ENCODE assay signal across 13 cellular contexts in genomic region chr2:88601302-88601701, GRCh38. TPM values are rescaled to one million over a fixed set of nuclear protein-coding genes. Genes with fewer than 3 reads are reported as not detected.
DNase-seq lines count a peak whose midpoint lies in the region; ATAC-seq and TF ChIP-seq lines count a peak whose summit lies in the region.
"Had no signal": no experiment of that assay in that cellular context is flagged by ENCODE, and none has a peak within 500 bp of the region (broad histone marks: within the 10 kb centered on the region; RNA-seq: fewer than 3 reads in every experiment).

No MANE protein-coding gene starts in this region.

- no peak for DNase-seq in GM23338 (ENCODE audit: low spot score)
- peak; percentile 69 for DNase-seq in SK-MEL-5 (ENCODE audit: low read depth, low spot score)
- DNase-seq in fibroblast of villous mesenchyme (ENCODE audit: low read depth) = peak; percentile 87
- no peak for DNase-seq in psoas muscle
- DNase-seq in cerebellum (ENCODE audit: low spot score) = no peak
- no peak for DNase-seq in GM23248
- no peak for DNase-seq in HEK293T (ENCODE audit: extremely low spot score)
- DNase-seq: activated effector memory CD4-positive, alpha-beta T cell treated with Interleukin-2 at 50 U/mL for 16 hours; stimulated activated CD4-positive, alpha-beta T cell treated with anti-CD3 and anti-CD28 coated beads, Interleukin-1b, Interleukin-23, amount 100 ng/mL, for 48 hours; T-helper 9 cell; upper lobe of right lung had no signal

- H3K79me2 ChIP-seq in GM23338 (replicated peaks; ENCODE audit: insufficient read depth) (peaks cover 34% of the 10 kb centered on the region), GM23248 (ENCODE audit: insufficient read depth) (peaks cover 91% of the 10 kb centered on the region)

- H3K4me1 ChIP-seq in GM23338 (ENCODE audit: insufficient read depth) (peaks cover 33% of the 10 kb centered on the region), psoas muscle (peaks cover 43% of the 10 kb centered on the region), GM23248 (ENCODE audit: insufficient read depth) (peaks cover 42% of the 10 kb centered on the region)

- ATAC-seq in GM23338 (peak; percentile 22; the same call in 2 of the 3 replicates), psoas muscle (no peak), GM19328 (IDR thresholded peaks at IDR 0.05; ENCODE audit: unreplicated experiment) (no peak)
- ATAC-seq: upper lobe of right lung had no signal

- POLR2A ChIA-PET in HEK293T (lab: Yijun Ruan, JAX) = interaction anchor here (0.6 kb wide), 1 partner anchor 27 kb away, joined by 3 read pairs; no protein-coding TSS in a partner anchor

- H3K36me3 ChIP-seq in GM23338 (ENCODE audit: insufficient read depth) (no peaks in the 10 kb centered on the region), psoas muscle (ENCODE audit: insufficient read depth in 1 of 2, low read depth in 1 of 2) (no peaks in the 10 kb centered on the region), GM23248 (ENCODE audit: low read depth) (no peaks in the 10 kb centered on the region)
- H3K36me3 ChIP-seq: esophagus muscularis mucosa, upper lobe of right lung had no signal

- intact Hi-C loops in psoas muscle (cut with DNase I) = no loop called here

- WGBS in psoas muscle, 3 donors = 76 to 84% (median 83%) methylated on average over 2 of the region's 2 CpGs
- 98 to 100% methylated on average over 2 of the region's 2 CpGs for WGBS in GM23248 (ENCODE audit: low coverage in 1 of 2, low lambda C conversion rate in 2 of 2, missing lambda C conversion rate in 2 of 2), 2 experiments

- no peak for TF ChIP-seq CTCF in GM23338 (conservative IDR thresholded peaks at IDR 0.05; ENCODE audit: low read depth in 2 of 2)
- TF ChIP-seq CTCF in fibroblast of villous mesenchyme (IDR thresholded peaks at IDR 0.05; ENCODE audit: insufficient read depth, low read depth, low read length) = no peak
- no peak for TF ChIP-seq CTCF in psoas muscle (IDR thresholded peaks at IDR 0.05)

- H3K27me3 Mint-ChIP-seq in GM23338 (ENCODE audit: insufficient read depth, low read depth, poor library complexity) = no peaks in the 10 kb centered on the region

- H3K4me2 ChIP-seq in GM23338 = 0 out of 2 replicates have a peak overlapping the region, but pooled peaks have one; percentile 0
- H3K4me2 ChIP-seq in GM23248 (ENCODE audit: unreplicated experiment) = no peak overlapping the region

- no peak overlapping the region for H3K4me3 Mint-ChIP-seq in GM23338

- H3K27ac Mint-ChIP-seq in GM23338 = peak overlapping the region; percentile 87

- H3F3A ChIP-seq in GM23338 (replicated peaks; ENCODE audit: low read depth) (no peaks in the 10 kb centered on the region), GM23248 (ENCODE audit: insufficient read depth) (peaks cover 37% of the 10 kb centered on the region)

- no peaks in the 10 kb centered on the region for H3K27me3 ChIP-seq in GM23338 (ENCODE audit: insufficient read depth)
- H3K27me3 ChIP-seq in psoas muscle (ENCODE audit: insufficient read depth in 3 of 3, low read length in 2 of 3) = no peaks in the 10 kb centered on the region
- H3K27me3 ChIP-seq in GM23248 (replicated peaks; ENCODE audit: insufficient read depth) = no peaks in the 10 kb centered on the region
- H3K27me3 ChIP-seq: esophagus muscularis mucosa, upper lobe of right lung had no signal

- H3K36me3 Mint-ChIP-seq in GM23338 (ENCODE audit: low read depth) = no peaks in the 10 kb centered on the region

- in situ Hi-C loops in SK-MEL-5 (cut with HindIII; ENCODE audit: low pct_unique_long_range_greater_than_20kb, low sequenced_read_pairs) = no loop called here
- in situ Hi-C loops in GM23248 (cut with MboI) = no loop called here

- no peaks in the 10 kb centered on the region for H3K9me3 ChIP-seq in psoas muscle
- H3K9me3 ChIP-seq in GM23248 (ENCODE audit: low read depth) = no peaks in the 10 kb centered on the region
- H3K9me3 ChIP-seq: esophagus muscularis mucosa, upper lobe of right lung had no signal

- H4K20me1 ChIP-seq in GM23338 (replicated peaks; ENCODE audit: insufficient read depth) (no peaks in the 10 kb centered on the region), GM23248 (ENCODE audit: insufficient read depth) (0 out of 2 replicates have a peak, but pooled peaks cover 9% of the 10 kb centered on the region)

- H2AFZ ChIP-seq in GM23338 (no peak overlapping the region), GM23248 (no peak overlapping the region)

- H3K27ac ChIP-seq in GM23338 (ENCODE audit: low read depth) (no peak overlapping the region), psoas muscle (peak overlapping the region; percentile 81), GM23248 (no peak overlapping the region)
- H3K27ac ChIP-seq: upper lobe of right lung had no signal

- H3K9ac ChIP-seq in GM23248 = no peak overlapping the region

- H3K4me3 ChIP-seq in GM23338 = no peak overlapping the region
- H3K4me3 ChIP-seq in fibroblast of villous mesenchyme (ENCODE audit: low read depth, low read length) = no peak overlapping the region
- no peak overlapping the region for H3K4me3 ChIP-seq in psoas muscle
- H3K4me3 ChIP-seq in GM23248 = no peak overlapping the region
- H3K4me3 ChIP-seq: esophagus muscularis mucosa, upper lobe of right lung had no signal

- CTCF ChIA-PET in HEK293T (lab: Yijun Ruan, JAX) = no interaction called here

- peaks cover 41% of the 10 kb centered on the region for H3K4me1 Mint-ChIP-seq in GM23338

- H3K9me2 ChIP-seq in GM23338 (ENCODE audit: insufficient read depth) (no peaks in the 10 kb centered on the region), GM23248 (ENCODE audit: insufficient read depth) (no peaks in the 10 kb centered on the region)

- no peaks in the 10 kb centered on the region for H3K9me3 Mint-ChIP-seq in GM23338

TF ChIP-seq in GM23338, 12 proteins besides CTCF, POLR2A, EP300 and RAD21 (continues in another document):
- no peak for TF ChIP-seq EZH2phosphoT487 (IDR thresholded peaks at IDR 0.05; ENCODE audit: unreplicated experiment)
- TF ChIP-seq, protein P1, sequence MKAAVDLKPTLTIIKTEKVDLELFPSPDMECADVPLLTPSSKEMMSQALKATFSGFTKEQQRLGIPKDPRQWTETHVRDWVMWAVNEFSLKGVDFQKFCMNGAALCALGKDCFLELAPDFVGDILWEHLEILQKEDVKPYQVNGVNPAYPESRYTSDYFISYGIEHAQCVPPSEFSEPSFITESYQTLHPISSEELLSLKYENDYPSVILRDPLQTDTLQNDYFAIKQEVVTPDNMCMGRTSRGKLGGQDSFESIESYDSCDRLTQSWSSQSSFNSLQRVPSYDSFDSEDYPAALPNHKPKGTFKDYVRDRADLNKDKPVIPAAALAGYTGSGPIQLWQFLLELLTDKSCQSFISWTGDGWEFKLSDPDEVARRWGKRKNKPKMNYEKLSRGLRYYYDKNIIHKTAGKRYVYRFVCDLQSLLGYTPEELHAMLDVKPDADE (IDR thresholded peaks at IDR 0.05) = no peak
- TF ChIP-seq JUNB (IDR thresholded peaks at IDR 0.05; ENCODE audit: unreplicated experiment) = no peak
- no peak for TF ChIP-seq NANOG (IDR thresholded peaks at IDR 0.05; ENCODE audit: borderline replicate concordance)
- no peak for TF ChIP-seq ZNF331 (CRISPR knock-in tag; IDR thresholded peaks at IDR 0.05; ENCODE audit: low read depth)
- no peak for TF ChIP-seq EZH2 (IDR thresholded peaks at IDR 0.05; ENCODE audit: low read depth, unreplicated experiment)
- no peak for TF ChIP-seq STAT1 (IDR thresholded peaks at IDR 0.05; ENCODE audit: unreplicated experiment)
- TF ChIP-seq ZNF114 (CRISPR knock-in tag; IDR thresholded peaks at IDR 0.05) = no peak

TF ChIP-seq in HEK293T, 16 proteins besides CTCF, POLR2A, EP300 and RAD21:
- TF ChIP-seq FOXM1 (IDR thresholded peaks at IDR 0.05; ENCODE audit: borderline replicate concordance) (no peak), NFRKB (IDR thresholded peaks at IDR 0.05) (no peak), SP1 (IDR thresholded peaks at IDR 0.05) (no peak), ARNT (IDR thresholded peaks at IDR 0.05) (no peak), L3MBTL2 (conservative IDR thresholded peaks at IDR 0.05) (no peak), CTBP1 (IDR thresholded peaks at IDR 0.05; ENCODE audit: borderline replicate concordance) (no peak), PKNOX1 (IDR thresholded peaks at IDR 0.05) (no peak), LEF1 (IDR thresholded peaks at IDR 0.05; ENCODE audit: borderline replicate concordance) (no peak), ELF4 (IDR thresholded peaks at IDR 0.05) (no peak)

RNA-seq across cellular contexts. Expression of gene EIF2AK3, which starts 26.0 kb away (rescaled TPM):
- total RNA-seq in GM23338 (2014; rRNA removed; shearing (Covaris generic)) = 23.2 and 24.2 TPM in 2 replicates
- polyA plus RNA-seq in GM23338 (2016; fragmentation: Nextera tagmentation; extraction: Ambion mirVana) (4.3 and 5.9 TPM in 2 replicates), psoas muscle (1 to 10 TPM; 2.1 to 7.7 (median 6.7) TPM), GM23248 (2016; fragmentation: Nextera tagmentation; extraction: Ambion mirVana) (7.5 and 7.6 TPM in 2 replicates)
- total RNA-seq in SK-MEL-5 (2014; rRNA removed; shearing (Covaris generic)) = 25.2 and 27.3 TPM in 2 replicates
- polyA plus RNA-seq in SK-MEL-5 (2015; cell fraction: cytosol; rRNA removed) = 11.5 and 13.8 TPM in 2 replicates
- 18.2 and 28.9 TPM in 2 replicates for polyA plus RNA-seq in SK-MEL-5 (2015; cell fraction: nucleus; rRNA removed)
- total RNA-seq in fibroblast of villous mesenchyme (20.3 and 25.9 TPM in 2 replicates), psoas muscle (1 to 10 TPM; 5.0 to 9.6 (median 8.0) TPM), cerebellum (25.2 TPM)
- total RNA-seq in GM23248 (2014; rRNA removed; shearing (Covaris generic)) = 15.5 and 15.9 TPM in 2 replicates

Comparison
In these comparisons a context has a peak if more than half of its experiments do, and no peak if none do; other contexts are left out.
1. DNase-seq: peak in SK-MEL-5 (single experiment) and fibroblast of villous mesenchyme (single experiment); none in GM23338 (single experiment), psoas muscle (0 of 2), cerebellum (single experiment), GM23248 (single experiment) and HEK293T (single experiment).